8 cellular contexts compared by ENCODE assay signal in genomic region chr2:91659921-91660275, GRCh38.
A peak's percentile ranks its signal among the peaks of the same experiment; 100 is the strongest.
DNase-seq lines count a peak whose midpoint lies in the region; ATAC-seq, FAIRE-seq and TF ChIP-seq lines count a peak whose summit lies in the region.
"Not testable (repeated sequence)": the region's sequence is repeated elsewhere in the genome, so short reads cannot be mapped to it uniquely, and the experiment has no call there.

No MANE protein-coding gene starts in this region.

- TF ChIP-seq RAD21 in K562 (CRISPR knock-in tag; conservative IDR thresholded peaks at IDR 0.05 in 1 of 2, IDR thresholded peaks at IDR 0.05 in 1 of 2): not testable (repeated sequence)

- not testable (repeated sequence) for H3K27me3 ChIP-seq in K562 (ENCODE audit: control insufficient read depth in 2 of 2, insufficient read depth in 2 of 2, low read length in 2 of 2)

- not testable (repeated sequence) for TF ChIP-seq EP300 in K562 (IDR thresholded peaks at IDR 0.05; ENCODE audit: low read length)

- peak; percentile 94 for ATAC-seq in GM21526 (IDR thresholded peaks at IDR 0.05; ENCODE audit: low FRiP score, unreplicated experiment)
- ATAC-seq in HG03097 (IDR thresholded peaks at IDR 0.05; ENCODE audit: low FRiP score, unreplicated experiment): peak; percentile 92
- peak; percentile 100 for ATAC-seq in K562
- peak; percentile 67 for ATAC-seq in stimulated activated effector memory CD8-positive, alpha-beta T cell treated with anti-CD3 and anti-CD28 coated beads, Interleukin-12 subunit alpha, Interleukin-12 subunit beta, amount 100 ng/mL, for 72 hours

- 15% methylated on average over 9 of the region's 34 CpGs for WGBS in K562 (ENCODE audit: insufficient coverage, low coverage, missing lambda C conversion rate)

- H3K9me1 ChIP-seq in K562 (ENCODE audit: control insufficient read depth, insufficient read depth, low read length): not testable (repeated sequence)

- H4K20me1 ChIP-seq in K562 (replicated peaks; ENCODE audit: control insufficient read depth, insufficient read depth, low read length): not testable (repeated sequence)

- not testable (repeated sequence) for H3K27ac Mint-ChIP-seq in stimulated activated effector memory CD8-positive, alpha-beta T cell treated with anti-CD3 and anti-CD28 coated beads, Interleukin-12 subunit alpha, Interleukin-12 subunit beta, amount 100 ng/mL, for 72 hours

- in situ Hi-C loops in K562 (cut with MboI): not testable (repeated sequence)

- not testable (repeated sequence) for H3K4me3 Mint-ChIP-seq in stimulated activated effector memory CD8-positive, alpha-beta T cell treated with anti-CD3 and anti-CD28 coated beads, Interleukin-12 subunit alpha, Interleukin-12 subunit beta, amount 100 ng/mL, for 72 hours

- not testable (repeated sequence) for FAIRE-seq in K562 (lab: Jason Lieb, UNC)

- not testable (repeated sequence) for H3K79me2 ChIP-seq in K562 (ENCODE audit: control insufficient read depth, insufficient read depth, low read length)

- H2AFZ ChIP-seq in K562 (ENCODE audit: low read depth, low read length): not testable (repeated sequence)

- not testable (repeated sequence) for H3K9me3 Mint-ChIP-seq in stimulated activated effector memory CD8-positive, alpha-beta T cell treated with anti-CD3 and anti-CD28 coated beads, Interleukin-12 subunit alpha, Interleukin-12 subunit beta, amount 100 ng/mL, for 72 hours

- H3K9ac ChIP-seq in K562 (ENCODE audit: insufficient read depth in 1 of 2, low read depth in 2 of 2, low read length in 2 of 2): not testable (repeated sequence)

- H3K4me1 Mint-ChIP-seq in stimulated activated effector memory CD8-positive, alpha-beta T cell treated with anti-CD3 and anti-CD28 coated beads, Interleukin-12 subunit alpha, Interleukin-12 subunit beta, amount 100 ng/mL, for 72 hours: not testable (repeated sequence)

- not testable (repeated sequence) for BruUV-seq in K562 (replicated peaks; lab: Mats Ljungman, UMichigan)

- H3K9me3 ChIP-seq in K562 (replicated peaks; ENCODE audit: control insufficient read depth, insufficient read depth, low read depth, low read length): not testable (repeated sequence)

- POLR2A ChIA-PET in K562 (lab: Yijun Ruan, JAX): not testable (repeated sequence)

- CTCF ChIA-PET in K562 (lab: Yijun Ruan, JAX; ENCODE audit: low intra/inter-chr PET ratio): not testable (repeated sequence)

- not testable (repeated sequence) for H3K27ac ChIP-seq in K562 (ENCODE audit: extremely low read depth, low read depth, low read length)

- TF ChIP-seq CTCF in GM12864 (IDR thresholded peaks at IDR 0.05; ENCODE audit: low read depth, low read length, missing control alignments); K562 (IDR thresholded peaks at IDR 0.05 in 2 of 3, conservative IDR thresholded peaks at IDR 0.05 in 1 of 3; ENCODE audit: insufficient read depth in 2 of 3, low read depth in 1 of 3, low read length in 3 of 3): not testable (repeated sequence)

- not testable (repeated sequence) for H3K4me2 ChIP-seq in K562 (ENCODE audit: insufficient read depth, low read length)

- peak overlapping the region; percentile 41 for H3K4me3 ChIP-seq in GM12864 (ENCODE audit: low read depth, low read length)
- H3K4me3 ChIP-seq in K562: not testable (repeated sequence)

- not testable (repeated sequence) for H3K36me3 Mint-ChIP-seq in stimulated activated effector memory CD8-positive, alpha-beta T cell treated with anti-CD3 and anti-CD28 coated beads, Interleukin-12 subunit alpha, Interleukin-12 subunit beta, amount 100 ng/mL, for 72 hours

- DNase-seq in GM12864 (ENCODE audit: low read depth); stimulated activated effector memory CD8-positive, alpha-beta T cell treated with anti-CD3 and anti-CD28 coated beads, Interleukin-12 subunit alpha, Interleukin-12 subunit beta, amount 100 ng/mL, for 72 hours (ENCODE audit: low spot score in 2 of 2): not testable (repeated sequence)
- DNase-seq in RPMI7951 (ENCODE audit: low read depth) (peak; percentile 44), K562 (ENCODE audit: extremely low read depth in 1 of 4, low spot score in 3 of 4) (peak in 1 of 4 experiments; percentile 5), foreskin melanocyte (peak; percentile 19), mucosa of gallbladder (ENCODE audit: low spot score) (peak; percentile 17)

- H3K36me3 ChIP-seq in K562 (ENCODE audit: control insufficient read depth, insufficient read depth, low read length): not testable (repeated sequence)

- H3K4me1 ChIP-seq in K562 (replicated peaks in 1 of 2; ENCODE audit: control insufficient read depth in 2 of 2, insufficient read depth in 2 of 2, low read length in 2 of 2): not testable (repeated sequence)

- intact Hi-C loops in K562 (cut with micrococcal nuclease): not testable (repeated sequence)

- TF ChIP-seq POLR2A in K562 (conservative IDR thresholded peaks at IDR 0.05): not testable (repeated sequence)

TF ChIP-seq in K562, 482 proteins besides CTCF, POLR2A, EP300 and RAD21:
- TF ChIP-seq NRF1 (conservative IDR thresholded peaks at IDR 0.05 in 1 of 2, IDR thresholded peaks at IDR 0.05 in 1 of 2) (peak; percentile 87 to 89), POLR2G (IDR thresholded peaks at IDR 0.05; ENCODE audit: low read depth, low read length) (0 out of 2 replicates have a peak, but pooled peaks have one; percentile 32)
